21 cellular contexts compared by ENCODE assay signal in the genomic region with DNA sequence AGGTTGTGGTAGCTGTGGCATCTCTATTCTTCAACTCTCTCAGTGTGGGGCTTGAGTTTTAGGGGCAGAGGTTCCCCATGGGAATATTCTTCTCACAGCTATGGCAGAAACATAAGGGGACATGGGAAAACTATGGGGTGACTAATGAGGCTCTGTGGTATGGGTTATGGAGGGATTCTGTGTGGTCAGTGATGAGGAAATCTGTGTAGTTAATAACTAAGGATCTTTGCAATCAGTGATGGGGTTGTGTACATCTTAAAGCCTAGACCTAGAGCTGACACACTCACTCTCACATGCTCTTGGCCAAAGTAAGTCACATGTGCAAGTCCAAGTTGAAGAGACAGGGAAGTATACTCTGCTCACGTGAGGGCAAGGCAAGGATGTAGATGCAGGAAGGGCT.
"Had no signal": no experiment of that assay in that cellular context is flagged by ENCODE, and none has a peak within 500 bp of the region (broad histone marks: within the 10 kb centered on the region; RNA-seq: fewer than 3 reads in every experiment).

No MANE protein-coding gene starts in this region.

- H3K36me3 Mint-ChIP-seq: activated CD4-positive, alpha-beta memory T cell treated with anti-CD3 and anti-CD28 coated beads for 36 hours; activated CD8-positive, alpha-beta memory T cell treated with anti-CD3 and anti-CD28 coated beads, Interleukin-2, amount 10 ng/mL, durations not matched to agents 7 days and 5 days; activated naive CD8-positive, alpha-beta T cell treated with anti-CD3 and anti-CD28 coated beads for 36 hours; WTC11 had no signal

- H3K36me3 ChIP-seq: lower lobe of right lung, thyroid gland had no signal

- H3K4me1 Mint-ChIP-seq: activated naive CD8-positive, alpha-beta T cell treated with anti-CD3 and anti-CD28 coated beads for 36 hours; activated T-helper 17 cell treated with anti-CD3 and anti-CD28 coated beads, Interleukin-2, amount 50 U/mL, for 72 hours; central memory CD8-positive, alpha-beta T cell; WTC11 had no signal

- H3K9me3 Mint-ChIP-seq: activated CD4-positive, alpha-beta memory T cell treated with anti-CD3 and anti-CD28 coated beads for 36 hours; activated naive CD8-positive, alpha-beta T cell treated with anti-CD3 and anti-CD28 coated beads for 36 hours; activated T-helper 17 cell treated with anti-CD3 and anti-CD28 coated beads, Interleukin-2, amount 50 U/mL, for 72 hours; central memory CD8-positive, alpha-beta T cell; WTC11 had no signal

- H3K27me3 ChIP-seq: body of pancreas, thyroid gland had no signal

- H3K4me3 ChIP-seq: body of pancreas, coronary artery, lower lobe of right lung, thyroid gland had no signal

- H3K9me3 ChIP-seq: body of pancreas, lower lobe of right lung, thyroid gland had no signal

- H3K27ac Mint-ChIP-seq: activated CD4-positive, alpha-beta memory T cell treated with anti-CD3 and anti-CD28 coated beads for 36 hours; activated CD8-positive, alpha-beta memory T cell treated with anti-CD3 and anti-CD28 coated beads, Interleukin-2, amount 10 ng/mL, durations not matched to agents 7 days and 5 days; activated naive CD8-positive, alpha-beta T cell treated with anti-CD3 and anti-CD28 coated beads for 36 hours; activated T-helper 17 cell treated with anti-CD3 and anti-CD28 coated beads, Interleukin-2, amount 50 U/mL, for 72 hours; T-helper 17 cell; WTC11 had no signal

- FAIRE-seq: TTC549 had no signal

- ATAC-seq: activated CD8-positive, alpha-beta memory T cell treated with anti-CD3 and anti-CD28 coated beads, Interleukin-2, amount 10 ng/mL, durations not matched to agents 7 days and 5 days; activated T-helper 17 cell treated with anti-CD3 and anti-CD28 coated beads, Interleukin-2, amount 50 U/mL, for 72 hours; body of pancreas; left cardiac atrium; lower lobe of right lung; T-helper 17 cell; WTC11 had no signal

- H3K27me3 Mint-ChIP-seq: activated CD8-positive, alpha-beta memory T cell treated with anti-CD3 and anti-CD28 coated beads, Interleukin-2, amount 10 ng/mL, durations not matched to agents 7 days and 5 days; activated naive CD8-positive, alpha-beta T cell treated with anti-CD3 and anti-CD28 coated beads for 36 hours had no signal

- H3K4me1 ChIP-seq: body of pancreas, lower lobe of right lung, thyroid gland had no signal

- H3K27ac ChIP-seq: body of pancreas, coronary artery, lower lobe of right lung, thyroid gland had no signal

- H3K4me3 Mint-ChIP-seq: activated CD4-positive, alpha-beta memory T cell treated with anti-CD3 and anti-CD28 coated beads for 36 hours; activated CD8-positive, alpha-beta memory T cell treated with anti-CD3 and anti-CD28 coated beads, Interleukin-2, amount 10 ng/mL, durations not matched to agents 7 days and 5 days; activated naive CD8-positive, alpha-beta T cell treated with anti-CD3 and anti-CD28 coated beads for 36 hours; activated T-helper 17 cell treated with anti-CD3 and anti-CD28 coated beads, Interleukin-2, amount 50 U/mL, for 72 hours; central memory CD8-positive, alpha-beta T cell; T-helper 17 cell; WTC11 had no signal

- DNase-seq: activated CD4-positive, alpha-beta memory T cell treated with anti-CD3 and anti-CD28 coated beads for 36 hours; activated CD4-positive, alpha-beta T cell treated with anti-CD3 and anti-CD28 coated beads for 4 hours; activated CD8-positive, alpha-beta memory T cell treated with anti-CD3 and anti-CD28 coated beads, Interleukin-2, amount 10 ng/mL, durations not matched to agents 7 days and 5 days; activated naive CD4-positive, alpha-beta T cell; activated naive CD8-positive, alpha-beta T cell treated with anti-CD3 and anti-CD28 coated beads for 36 hours; amygdala; body of pancreas; left cardiac atrium; lower lobe of right lung; occipital lobe; posterior cingulate gyrus; retina; stimulated activated CD4-positive, alpha-beta T cell treated with anti-CD3 and anti-CD28 coated beads, Interleukin-2, amount 100 ng/mL, for 24 hours; stimulated activated naive CD4-positive, alpha-beta T cell treated with Interleukin-2 at 50 U/mL for 16 hours; T-helper 17 cell; thyroid gland had no signal
